ENCODE assay signal across 21 cellular contexts in the genomic region with DNA sequence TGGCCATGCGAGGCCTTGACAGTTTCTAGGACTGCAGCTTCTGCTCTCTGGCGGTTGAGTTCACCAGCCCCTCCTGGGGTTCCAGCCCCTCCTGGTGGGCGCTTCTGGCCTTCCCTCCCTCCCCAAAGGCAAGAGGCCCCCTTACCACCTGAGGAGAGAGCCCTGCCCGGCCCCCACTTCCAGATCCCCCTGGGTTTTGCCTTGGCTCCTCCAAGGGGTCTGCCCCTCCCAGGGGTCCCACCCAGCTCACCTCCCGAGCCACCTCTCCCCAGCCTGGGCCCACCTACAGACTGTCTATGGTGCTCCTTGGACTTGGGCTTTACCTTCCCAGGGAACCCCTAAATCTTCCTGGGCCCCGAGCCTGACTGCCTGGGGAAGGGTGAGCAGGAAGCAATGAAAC.
"Had no signal": no experiment of that assay in that cellular context is flagged by ENCODE, and none has a peak within 500 bp of the region (broad histone marks: within the 10 kb centered on the region; RNA-seq: fewer than 3 reads in every experiment).

No MANE protein-coding gene starts in this region.

- H3K9me3 ChIP-seq: lower lobe of right lung, neutrophil, right atrium auricular region, right lobe of liver, spleen, suprapubic skin, thoracic aorta, tibial artery, uterus had no signal

- DNase-seq: head of caudate nucleus; hippocampal formation; immature natural killer cell; lower lobe of right lung; mammary epithelial cell; mesenchymal stem cell; naive thymus-derived CD8-positive, alpha-beta T cell; occipital lobe; right lobe of liver; small intestine; spleen; stimulated activated CD4-positive, alpha-beta T cell treated with anti-CD3 and anti-CD28 coated beads, Interleukin-4, amount 100 ng/mL, for 24 hours; stimulated activated naive CD4-positive, alpha-beta T cell had no signal

- H3K4me1 ChIP-seq: lower lobe of right lung, right lobe of liver had no signal

- H3K4me3 ChIP-seq: right lobe of liver had no signal

- H3K36me3 ChIP-seq: lower lobe of right lung, neutrophil, right atrium auricular region, right lobe of liver, spleen, thoracic aorta, uterus had no signal

- FAIRE-seq: islet of Langerhans, small intestine had no signal

- H3K27ac ChIP-seq: lower lobe of right lung, neutrophil, right atrium auricular region, right lobe of liver, spleen, suprapubic skin, thoracic aorta had no signal

- ATAC-seq: naive thymus-derived CD8-positive, alpha-beta T cell; stimulated activated effector memory CD8-positive, alpha-beta T cell treated with anti-CD3 and anti-CD28 coated beads, Interleukin-12 subunit alpha, Interleukin-12 subunit beta, amount 100 ng/mL, for 72 hours had no signal

- H3K27me3 ChIP-seq: right atrium auricular region, right lobe of liver, suprapubic skin, tibial artery, uterus had no signal
